ENCODE assay signal across 8 cellular contexts in genomic region chr17:40075216-40076100, GRCh38. TPM values are rescaled to one million over a fixed set of nuclear protein-coding genes. Genes with fewer than 3 reads are reported as not detected.
A peak's percentile ranks its signal among the peaks of the same experiment; 100 is the strongest.
DNase-seq lines count a peak whose midpoint lies in the region; ATAC-seq, FAIRE-seq and TF ChIP-seq lines count a peak whose summit lies in the region.

No MANE protein-coding gene starts in this region.

- H3K4me3 Mint-ChIP-seq in activated naive CD8-positive, alpha-beta T cell treated with anti-CD3 and anti-CD28 coated beads, Interleukin-2, amount 50 U/mL, for 24 hours: no peak overlapping the region

- TF ChIP-seq POLR2A in GM18505 (IDR thresholded peaks at IDR 0.05; ENCODE audit: borderline replicate concordance, extremely low read depth, insufficient read depth, insufficient read length): no peak

- peak; percentile 94 for TF ChIP-seq CTCF in D721Med (IDR thresholded peaks at IDR 0.05; ENCODE audit: insufficient read depth, missing control alignments)

- FAIRE-seq in D721Med (lab: Jason Lieb, UNC): no peak

- intact Hi-C loops in left ventricle myocardium superior (cut with micrococcal nuclease): no loop called here

- DNase-seq in D721Med (ENCODE audit: insufficient read length, low spot score) (no peak), KG1 (lab: John Stamatoyannopoulos, UW) (peak; percentile 22), SKM-1 treated with dmso at 0.1 percent for 144 hours (lab: John Stamatoyannopoulos, UW; ENCODE audit: unreplicated experiment) (peak; percentile 55), left ventricle myocardium superior (peak; percentile 90), renal cortical epithelial cell (ENCODE audit: low read depth) (peak; percentile 67)
- DNase-seq in activated naive CD8-positive, alpha-beta T cell treated with anti-CD3 and anti-CD28 coated beads, Interleukin-2, amount 50 U/mL, for 24 hours: peak; percentile 73

- H3K27me3 Mint-ChIP-seq in activated naive CD8-positive, alpha-beta T cell treated with anti-CD3 and anti-CD28 coated beads, Interleukin-2, amount 50 U/mL, for 24 hours: no peaks in the 10 kb centered on the region

- H3K4me1 Mint-ChIP-seq in activated naive CD8-positive, alpha-beta T cell treated with anti-CD3 and anti-CD28 coated beads, Interleukin-2, amount 50 U/mL, for 24 hours: peaks cover 43% of the 10 kb centered on the region

- H3K36me3 Mint-ChIP-seq in activated naive CD8-positive, alpha-beta T cell treated with anti-CD3 and anti-CD28 coated beads, Interleukin-2, amount 50 U/mL, for 24 hours (ENCODE audit: low read depth): no peaks in the 10 kb centered on the region

- ATAC-seq in activated naive CD8-positive, alpha-beta T cell treated with anti-CD3 and anti-CD28 coated beads, Interleukin-2, amount 50 U/mL, for 24 hours: peak; percentile 53
- ATAC-seq in left ventricle myocardium superior (peak; percentile 65), GM18505 (IDR thresholded peaks at IDR 0.05; ENCODE audit: unreplicated experiment) (no peak), GM21423 (IDR thresholded peaks at IDR 0.05; ENCODE audit: unreplicated experiment) (no peak)

- peak overlapping the region; percentile 60 for H3K27ac Mint-ChIP-seq in activated naive CD8-positive, alpha-beta T cell treated with anti-CD3 and anti-CD28 coated beads, Interleukin-2, amount 50 U/mL, for 24 hours

- no peaks in the 10 kb centered on the region for H3K9me3 Mint-ChIP-seq in activated naive CD8-positive, alpha-beta T cell treated with anti-CD3 and anti-CD28 coated beads, Interleukin-2, amount 50 U/mL, for 24 hours

RNA-seq across cellular contexts. Expression of gene THRA, which starts 12.7 kb away (rescaled TPM):
- total RNA-seq in left ventricle myocardium superior: 98.1 TPM
- total RNA-seq in renal cortical epithelial cell: 3.5 and 22.0 TPM in 2 replicates

RNA-seq across cellular contexts. Expression of gene MED24, which starts 21.2 kb away (rescaled TPM):
- total RNA-seq in left ventricle myocardium superior (56.9 TPM), renal cortical epithelial cell (35.3 and 54.3 TPM in 2 replicates)

RNA-seq across cellular contexts. Expression of gene NR1D1, which starts 24.9 kb away (rescaled TPM):
- total RNA-seq in left ventricle myocardium superior (21.5 TPM), renal cortical epithelial cell (0.75 TPM in 1 of 2 replicates, not detected in the other)

RNA-seq across cellular contexts. Expression of gene MSL1, which starts 46.3 kb away (rescaled TPM):
- 49.1 TPM for total RNA-seq in left ventricle myocardium superior
- 21.9 and 47.7 TPM in 2 replicates for total RNA-seq in renal cortical epithelial cell

Comparison
In these comparisons a context has a peak if more than half of its experiments do, and no peak if none do; other contexts are left out.
1. ATAC-seq: peak in activated naive CD8-positive, alpha-beta T cell treated with anti-CD3 and anti-CD28 coated beads, Interleukin-2, amount 50 U/mL, for 24 hours (single experiment) and left ventricle myocardium superior (single experiment); none in GM18505 (single experiment) and GM21423 (single experiment).
2. RNA of gene NR1D1, which starts 24.9 kb away (total RNA-seq): 21.5 TPM in left ventricle myocardium superior (single experiment); 0.75 TPM in renal cortical epithelial cell; every median in the first group is over 10 times any median in the second.